In the genomic region with DNA sequence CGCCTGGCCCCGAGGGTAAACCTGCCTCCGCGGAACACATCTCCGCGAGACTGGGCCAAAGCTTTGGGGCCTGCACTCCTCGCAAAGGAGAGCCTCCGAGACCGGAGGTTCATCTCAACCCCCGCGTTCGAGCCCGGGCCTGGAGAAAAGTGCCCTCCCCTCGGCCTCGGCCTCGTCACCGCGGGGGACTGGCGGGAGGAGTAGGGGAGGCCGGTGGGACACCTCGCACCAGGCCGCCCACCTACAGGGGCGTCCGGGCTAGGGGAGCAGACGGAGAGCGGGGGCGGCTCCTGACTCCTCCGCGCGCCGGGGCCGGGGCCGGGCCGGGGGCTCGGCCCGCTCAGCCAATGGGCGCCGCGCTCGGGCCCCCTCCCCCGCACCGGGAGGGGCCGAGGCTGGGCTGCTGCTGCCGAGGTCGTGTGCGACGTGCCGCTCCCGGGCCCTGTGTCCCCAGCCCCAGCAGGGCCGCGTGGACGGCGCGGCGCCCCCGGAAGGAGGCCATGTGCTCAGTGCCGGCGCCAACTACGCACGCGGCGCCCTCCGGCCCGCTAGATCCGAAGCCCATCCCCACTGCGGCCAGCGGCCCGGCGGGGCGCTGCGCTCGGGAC, we compare ENCODE assay signal across 8 cellular contexts. TPM values are rescaled to one million over a fixed set of nuclear protein-coding genes. Genes with fewer than 3 reads are reported as not detected.
DNase-seq lines count a peak whose midpoint lies in the region; ATAC-seq and TF ChIP-seq lines count a peak whose summit lies in the region.

No MANE protein-coding gene starts in this region.

- H3K36me3 Mint-ChIP-seq in osteocyte (ENCODE audit: unreplicated experiment), result peaks cover 14% of the 10 kb centered on the region
- peaks cover 18% of the 10 kb centered on the region for H3K36me3 Mint-ChIP-seq in type B pancreatic cell

- H3K27ac Mint-ChIP-seq in osteocyte (ENCODE audit: unreplicated experiment), result peak overlapping the region; percentile 92
- H3K27ac Mint-ChIP-seq in type B pancreatic cell, result peak overlapping the region; percentile 95

- H3K9me3 Mint-ChIP-seq in osteocyte (ENCODE audit: unreplicated experiment) (no peaks in the 10 kb centered on the region), type B pancreatic cell (no peaks in the 10 kb centered on the region)

- DNase-seq in COR-L47 (lab: John Stamatoyannopoulos, UW) (peak; percentile 57), RPMI8226 (peak; percentile 84), glomerular visceral epithelial cell (ENCODE audit: extremely low spot score) (peak; percentile 66), osteocyte (ENCODE audit: extremely low spot score, unreplicated experiment) (peak; percentile 87), type B pancreatic cell (ENCODE audit: extremely low spot score, unreplicated experiment) (peak; percentile 78)
- DNase-seq in activated naive CD4-positive, alpha-beta T cell (lab: John Stamatoyannopoulos, UW), result peak; percentile 24 to 58 (median 32)

- H3K4me1 Mint-ChIP-seq in osteocyte (ENCODE audit: unreplicated experiment) (peaks cover 77% of the 10 kb centered on the region), type B pancreatic cell (ENCODE audit: unreplicated experiment) (peaks cover 37% of the 10 kb centered on the region)

- TF ChIP-seq CTCF in osteocyte (IDR thresholded peaks at IDR 0.05), result no peak
- TF ChIP-seq CTCF in type B pancreatic cell (conservative IDR thresholded peaks at IDR 0.05), result no peak

- H3K4me3 Mint-ChIP-seq in osteocyte (ENCODE audit: unreplicated experiment) (peak overlapping the region; percentile 91), type B pancreatic cell (peak overlapping the region; percentile 93)

- H3K27me3 Mint-ChIP-seq in osteocyte (ENCODE audit: unreplicated experiment), result no peaks in the 10 kb centered on the region
- no peaks in the 10 kb centered on the region for H3K27me3 Mint-ChIP-seq in type B pancreatic cell

- peak; percentile 30 for ATAC-seq in GM19438 (IDR thresholded peaks at IDR 0.05; ENCODE audit: low read depth, unreplicated experiment)
- peak; percentile 43 for ATAC-seq in HG03520 (IDR thresholded peaks at IDR 0.05; ENCODE audit: unreplicated experiment)

RNA-seq across cellular contexts. Expression of a gene that starts 0.7 kb away (rescaled TPM):
- total RNA-seq in osteocyte (200 and 236 TPM in 2 replicates), type B pancreatic cell (ENCODE audit: low replicate concordance) (192 and 706 TPM in 2 replicates)

Comparison
In these comparisons a context has a peak if more than half of its experiments do, and no peak if none do; other contexts are left out.
1. Peak in every context shown above with its lines: DNase-seq and ATAC-seq.
2. DNase-seq: peak in every context shown above with its lines; median percentile 87 in osteocyte; 84 in RPMI8226; 78 in type B pancreatic cell; 66 in glomerular visceral epithelial cell; 57 in COR-L47; 32 in activated naive CD4-positive, alpha-beta T cell.